Comparison of ENCODE assay signal across 1 cellular context in the genomic region with DNA sequence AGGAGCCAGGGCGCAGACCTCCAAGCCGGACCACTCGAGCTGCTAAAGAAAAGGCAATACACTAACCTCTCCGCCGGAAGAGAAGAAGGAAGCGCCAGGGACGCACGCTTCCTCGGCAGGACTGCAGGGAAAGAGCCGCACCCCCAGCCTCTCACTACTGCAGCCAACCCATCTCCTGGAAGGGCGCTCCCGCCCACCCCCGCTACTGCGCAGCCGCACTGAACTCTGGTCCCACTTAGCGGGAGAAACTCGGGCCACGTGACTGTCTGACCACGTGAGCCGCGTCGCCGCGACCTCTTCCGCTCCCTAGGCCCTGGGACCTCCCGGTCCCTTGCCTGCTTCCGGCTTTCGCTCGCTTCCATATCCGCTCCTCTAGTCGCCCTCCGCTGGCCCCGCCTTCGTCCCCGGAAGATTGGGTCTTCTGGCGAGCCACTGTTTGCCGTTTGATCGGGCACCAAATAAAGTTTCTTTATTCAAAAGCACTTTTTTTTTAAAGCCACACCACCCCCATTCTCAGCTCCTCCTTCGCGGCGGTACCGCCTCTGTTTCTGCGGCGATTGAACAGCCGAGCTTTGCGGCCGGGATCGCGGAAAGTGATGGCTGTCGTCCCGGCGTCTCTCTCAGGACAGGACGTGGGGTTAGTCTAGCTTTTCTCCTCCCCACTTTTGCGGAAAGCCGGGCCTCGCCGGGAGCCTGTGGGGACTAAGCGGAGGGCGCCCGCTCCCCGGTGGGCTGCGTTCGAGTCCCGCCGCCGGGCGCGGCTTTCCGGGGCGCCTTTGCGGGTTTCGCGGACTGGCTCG.
TF ChIP-seq lines count a peak whose summit lies in the region.

A gene with protein sequence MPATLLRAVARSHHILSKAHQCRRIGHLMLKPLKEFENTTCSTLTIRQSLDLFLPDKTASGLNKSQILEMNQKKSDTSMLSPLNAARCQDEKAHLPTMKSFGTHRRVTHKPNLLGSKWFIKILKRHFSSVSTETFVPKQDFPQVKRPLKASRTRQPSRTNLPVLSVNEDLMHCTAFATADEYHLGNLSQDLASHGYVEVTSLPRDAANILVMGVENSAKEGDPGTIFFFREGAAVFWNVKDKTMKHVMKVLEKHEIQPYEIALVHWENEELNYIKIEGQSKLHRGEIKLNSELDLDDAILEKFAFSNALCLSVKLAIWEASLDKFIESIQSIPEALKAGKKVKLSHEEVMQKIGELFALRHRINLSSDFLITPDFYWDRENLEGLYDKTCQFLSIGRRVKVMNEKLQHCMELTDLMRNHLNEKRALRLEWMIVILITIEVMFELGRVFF (minus strand): TSS at position 177 of the 800 bp plus-strand sequence. CDS start 6,315 bp downstream, outside the sequence.

TF ChIP-seq in K562, 482 proteins besides CTCF, POLR2A, EP300 and RAD21 (continued from another document and continues in another):
- TF ChIP-seq, protein P1, sequence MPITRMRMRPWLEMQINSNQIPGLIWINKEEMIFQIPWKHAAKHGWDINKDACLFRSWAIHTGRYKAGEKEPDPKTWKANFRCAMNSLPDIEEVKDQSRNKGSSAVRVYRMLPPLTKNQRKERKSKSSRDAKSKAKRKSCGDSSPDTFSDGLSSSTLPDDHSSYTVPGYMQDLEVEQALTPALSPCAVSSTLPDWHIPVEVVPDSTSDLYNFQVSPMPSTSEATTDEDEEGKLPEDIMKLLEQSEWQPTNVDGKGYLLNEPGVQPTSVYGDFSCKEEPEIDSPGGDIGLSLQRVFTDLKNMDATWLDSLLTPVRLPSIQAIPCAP (CRISPR knock-in tag; IDR thresholded peaks at IDR 0.05; ENCODE audit: borderline replicate concordance) = 0 out of 2 replicates have a peak, but pooled peaks have one; percentile 78
- TF ChIP-seq KLF1 (tag; IDR thresholded peaks at IDR 0.05) = no peak
- TF ChIP-seq ZNF780A (CRISPR knock-in tag; IDR thresholded peaks at IDR 0.05) = no peak
- TF ChIP-seq, protein P2, sequence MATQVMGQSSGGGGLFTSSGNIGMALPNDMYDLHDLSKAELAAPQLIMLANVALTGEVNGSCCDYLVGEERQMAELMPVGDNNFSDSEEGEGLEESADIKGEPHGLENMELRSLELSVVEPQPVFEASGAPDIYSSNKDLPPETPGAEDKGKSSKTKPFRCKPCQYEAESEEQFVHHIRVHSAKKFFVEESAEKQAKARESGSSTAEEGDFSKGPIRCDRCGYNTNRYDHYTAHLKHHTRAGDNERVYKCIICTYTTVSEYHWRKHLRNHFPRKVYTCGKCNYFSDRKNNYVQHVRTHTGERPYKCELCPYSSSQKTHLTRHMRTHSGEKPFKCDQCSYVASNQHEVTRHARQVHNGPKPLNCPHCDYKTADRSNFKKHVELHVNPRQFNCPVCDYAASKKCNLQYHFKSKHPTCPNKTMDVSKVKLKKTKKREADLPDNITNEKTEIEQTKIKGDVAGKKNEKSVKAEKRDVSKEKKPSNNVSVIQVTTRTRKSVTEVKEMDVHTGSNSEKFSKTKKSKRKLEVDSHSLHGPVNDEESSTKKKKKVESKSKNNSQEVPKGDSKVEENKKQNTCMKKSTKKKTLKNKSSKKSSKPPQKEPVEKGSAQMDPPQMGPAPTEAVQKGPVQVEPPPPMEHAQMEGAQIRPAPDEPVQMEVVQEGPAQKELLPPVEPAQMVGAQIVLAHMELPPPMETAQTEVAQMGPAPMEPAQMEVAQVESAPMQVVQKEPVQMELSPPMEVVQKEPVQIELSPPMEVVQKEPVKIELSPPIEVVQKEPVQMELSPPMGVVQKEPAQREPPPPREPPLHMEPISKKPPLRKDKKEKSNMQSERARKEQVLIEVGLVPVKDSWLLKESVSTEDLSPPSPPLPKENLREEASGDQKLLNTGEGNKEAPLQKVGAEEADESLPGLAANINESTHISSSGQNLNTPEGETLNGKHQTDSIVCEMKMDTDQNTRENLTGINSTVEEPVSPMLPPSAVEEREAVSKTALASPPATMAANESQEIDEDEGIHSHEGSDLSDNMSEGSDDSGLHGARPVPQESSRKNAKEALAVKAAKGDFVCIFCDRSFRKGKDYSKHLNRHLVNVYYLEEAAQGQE (CRISPR knock-in tag; IDR thresholded peaks at IDR 0.05; ENCODE audit: low read depth) = peak; percentile 81; the same call in 1 of the 2 replicates
- no peak for TF ChIP-seq PPARD (CRISPR knock-in tag; IDR thresholded peaks at IDR 0.05)
- TF ChIP-seq MBD2 (IDR thresholded peaks at IDR 0.05; ENCODE audit: borderline replicate concordance, low read depth) = peak; percentile 78
- TF ChIP-seq, protein P3, sequence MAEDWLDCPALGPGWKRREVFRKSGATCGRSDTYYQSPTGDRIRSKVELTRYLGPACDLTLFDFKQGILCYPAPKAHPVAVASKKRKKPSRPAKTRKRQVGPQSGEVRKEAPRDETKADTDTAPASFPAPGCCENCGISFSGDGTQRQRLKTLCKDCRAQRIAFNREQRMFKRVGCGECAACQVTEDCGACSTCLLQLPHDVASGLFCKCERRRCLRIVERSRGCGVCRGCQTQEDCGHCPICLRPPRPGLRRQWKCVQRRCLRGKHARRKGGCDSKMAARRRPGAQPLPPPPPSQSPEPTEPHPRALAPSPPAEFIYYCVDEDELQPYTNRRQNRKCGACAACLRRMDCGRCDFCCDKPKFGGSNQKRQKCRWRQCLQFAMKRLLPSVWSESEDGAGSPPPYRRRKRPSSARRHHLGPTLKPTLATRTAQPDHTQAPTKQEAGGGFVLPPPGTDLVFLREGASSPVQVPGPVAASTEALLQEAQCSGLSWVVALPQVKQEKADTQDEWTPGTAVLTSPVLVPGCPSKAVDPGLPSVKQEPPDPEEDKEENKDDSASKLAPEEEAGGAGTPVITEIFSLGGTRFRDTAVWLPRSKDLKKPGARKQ (CRISPR knock-in tag; IDR thresholded peaks at IDR 0.05) = no peak
- no peak for TF ChIP-seq NFIX (CRISPR knock-in tag; IDR thresholded peaks at IDR 0.05; ENCODE audit: low read depth)
- no peak for TF ChIP-seq PRPF4 (IDR thresholded peaks at IDR 0.05; ENCODE audit: insufficient read depth, low read depth, low read length, poor library complexity, severe bottlenecking)
- no peak for TF ChIP-seq ZNF445 (CRISPR knock-in tag; IDR thresholded peaks at IDR 0.05; ENCODE audit: low read depth)
- peak; percentile 99 for TF ChIP-seq SP1 (CRISPR knock-in tag; IDR thresholded peaks at IDR 0.05)
- TF ChIP-seq, protein P4, sequence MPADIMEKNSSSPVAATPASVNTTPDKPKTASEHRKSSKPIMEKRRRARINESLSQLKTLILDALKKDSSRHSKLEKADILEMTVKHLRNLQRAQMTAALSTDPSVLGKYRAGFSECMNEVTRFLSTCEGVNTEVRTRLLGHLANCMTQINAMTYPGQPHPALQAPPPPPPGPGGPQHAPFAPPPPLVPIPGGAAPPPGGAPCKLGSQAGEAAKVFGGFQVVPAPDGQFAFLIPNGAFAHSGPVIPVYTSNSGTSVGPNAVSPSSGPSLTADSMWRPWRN (IDR thresholded peaks at IDR 0.05; ENCODE audit: low read depth) = no peak
- TF ChIP-seq CHCHD3 (CRISPR knock-in tag; IDR thresholded peaks at IDR 0.05) = no peak
- peak; percentile 96 for TF ChIP-seq HMGN3 (IDR thresholded peaks at IDR 0.05; ENCODE audit: borderline replicate concordance, extremely low read depth, insufficient read length, low read depth, low read length)
- no peak for TF ChIP-seq ZNF778 (CRISPR knock-in tag; IDR thresholded peaks at IDR 0.05)
- TF ChIP-seq HDAC2 (IDR thresholded peaks at IDR 0.05) = peak; percentile 85; the same call in 1 of the 2 replicates
- TF ChIP-seq MEF2A (IDR thresholded peaks at IDR 0.05; ENCODE audit: control insufficient read depth, low read depth, low read length) = no peak
- TF ChIP-seq SAFB2 (IDR thresholded peaks at IDR 0.05; ENCODE audit: borderline replicate concordance, low read depth, low read length, severe bottlenecking) = no peak
- TF ChIP-seq, protein P5, sequence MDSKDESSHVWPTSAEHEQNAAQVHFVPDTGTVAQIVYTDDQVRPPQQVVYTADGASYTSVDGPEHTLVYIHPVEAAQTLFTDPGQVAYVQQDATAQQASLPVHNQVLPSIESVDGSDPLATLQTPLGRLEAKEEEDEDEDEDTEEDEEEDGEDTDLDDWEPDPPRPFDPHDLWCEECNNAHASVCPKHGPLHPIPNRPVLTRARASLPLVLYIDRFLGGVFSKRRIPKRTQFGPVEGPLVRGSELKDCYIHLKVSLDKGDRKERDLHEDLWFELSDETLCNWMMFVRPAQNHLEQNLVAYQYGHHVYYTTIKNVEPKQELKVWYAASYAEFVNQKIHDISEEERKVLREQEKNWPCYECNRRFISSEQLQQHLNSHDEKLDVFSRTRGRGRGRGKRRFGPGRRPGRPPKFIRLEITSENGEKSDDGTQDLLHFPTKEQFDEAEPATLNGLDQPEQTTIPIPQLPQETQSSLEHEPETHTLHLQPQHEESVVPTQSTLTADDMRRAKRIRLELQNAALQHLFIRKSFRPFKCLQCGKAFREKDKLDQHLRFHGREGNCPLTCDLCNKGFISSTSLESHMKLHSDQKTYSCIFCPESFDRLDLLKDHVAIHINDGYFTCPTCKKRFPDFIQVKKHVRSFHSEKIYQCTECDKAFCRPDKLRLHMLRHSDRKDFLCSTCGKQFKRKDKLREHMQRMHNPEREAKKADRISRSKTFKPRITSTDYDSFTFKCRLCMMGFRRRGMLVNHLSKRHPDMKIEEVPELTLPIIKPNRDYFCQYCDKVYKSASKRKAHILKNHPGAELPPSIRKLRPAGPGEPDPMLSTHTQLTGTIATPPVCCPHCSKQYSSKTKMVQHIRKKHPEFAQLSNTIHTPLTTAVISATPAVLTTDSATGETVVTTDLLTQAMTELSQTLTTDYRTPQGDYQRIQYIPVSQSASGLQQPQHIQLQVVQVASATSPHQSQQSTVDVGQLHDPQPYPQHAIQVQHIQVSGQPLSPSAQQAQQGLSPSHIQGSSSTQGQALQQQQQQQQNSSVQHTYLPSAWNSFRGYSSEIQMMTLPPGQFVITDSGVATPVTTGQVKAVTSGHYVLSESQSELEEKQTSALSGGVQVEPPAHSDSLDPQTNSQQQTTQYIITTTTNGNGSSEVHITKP (IDR thresholded peaks at IDR 0.05; ENCODE audit: partially characterized antibody) = peak; percentile 61
- peak; percentile 74; the same call in 1 of the 2 replicates for TF ChIP-seq POLR2AphosphoS5 (IDR thresholded peaks at IDR 0.05; ENCODE audit: control insufficient read depth, insufficient read depth, low read depth, low read length)
- TF ChIP-seq ZNF134 (CRISPR knock-in tag; conservative IDR thresholded peaks at IDR 0.05) = no peak
- TF ChIP-seq, protein P6, sequence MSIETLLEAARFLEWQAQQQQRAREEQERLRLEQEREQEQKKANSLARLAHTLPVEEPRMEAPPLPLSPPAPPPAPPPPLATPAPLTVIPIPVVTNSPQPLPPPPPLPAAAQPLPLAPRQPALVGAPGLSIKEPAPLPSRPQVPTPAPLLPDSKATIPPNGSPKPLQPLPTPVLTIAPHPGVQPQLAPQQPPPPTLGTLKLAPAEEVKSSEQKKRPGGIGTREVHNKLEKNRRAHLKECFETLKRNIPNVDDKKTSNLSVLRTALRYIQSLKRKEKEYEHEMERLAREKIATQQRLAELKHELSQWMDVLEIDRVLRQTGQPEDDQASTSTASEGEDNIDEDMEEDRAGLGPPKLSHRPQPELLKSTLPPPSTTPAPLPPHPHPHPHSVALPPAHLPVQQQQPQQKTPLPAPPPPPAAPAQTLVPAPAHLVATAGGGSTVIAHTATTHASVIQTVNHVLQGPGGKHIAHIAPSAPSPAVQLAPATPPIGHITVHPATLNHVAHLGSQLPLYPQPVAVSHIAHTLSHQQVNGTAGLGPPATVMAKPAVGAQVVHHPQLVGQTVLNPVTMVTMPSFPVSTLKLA (conservative IDR thresholded peaks at IDR 0.05) = peak; percentile 99
- peak; percentile 92 for TF ChIP-seq EGR1 (conservative IDR thresholded peaks at IDR 0.05)
- TF ChIP-seq ZNF324 (CRISPR knock-in tag; IDR thresholded peaks at IDR 0.05) = no peak
- TF ChIP-seq RBM15 (IDR thresholded peaks at IDR 0.05; ENCODE audit: insufficient read depth, low read length) = no peak
